In the genomic region with DNA sequence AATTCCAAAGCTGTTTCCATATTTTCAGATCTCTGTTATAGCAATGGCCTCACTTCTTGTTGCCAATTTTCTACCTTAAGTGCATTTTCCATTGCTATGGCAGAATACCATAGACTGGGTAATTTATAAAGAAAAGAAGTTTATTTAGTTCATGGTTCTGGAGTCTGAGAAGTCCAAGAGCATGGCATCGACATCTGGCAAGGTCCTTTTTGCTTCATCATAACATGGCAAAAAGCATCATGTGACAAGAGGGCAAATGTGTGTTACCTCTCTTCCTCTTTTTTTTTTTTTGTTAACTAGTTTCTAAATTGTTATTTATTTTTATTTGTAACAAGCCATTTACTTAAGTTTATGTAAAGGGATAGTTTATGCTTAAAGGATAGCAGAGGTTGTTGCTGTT, we compare ENCODE assay signal across 36 cellular contexts. TPM values are rescaled to one million over a fixed set of nuclear protein-coding genes. Genes with fewer than 3 reads are reported as not detected.
"Had no signal": no experiment of that assay in that cellular context is flagged by ENCODE, and none has a peak within 500 bp of the region (broad histone marks: within the 10 kb centered on the region; RNA-seq: fewer than 3 reads in every experiment).

No MANE protein-coding gene starts in this region.

- H3K27me3 ChIP-seq: MG63 had no signal

- H3K9me3 ChIP-seq: MG63 had no signal

- H3K4me3 ChIP-seq: MG63 had no signal

- H3K36me3 ChIP-seq: MG63 had no signal

- DNase-seq: Karpas-422, Kasumi-1, MG63, MM.1S, MV-4-11, NCI-H1048, NCI-H1092, NCI-H1092 treated with DMSO at 0.1 percent for 48 hours, NCI-H1105, NCI-H1105 treated with DMSO at 0.1 percent for 48 hours, NCI-H1417, NCI-H1417 treated with DMSO at 0.1 percent for 48 hours, NCI-H1436, NCI-H1436 treated with DMSO at 0.1 percent for 48 hours, NCI-H146, NCI-H1694, NCI-H1694 treated with DMSO at 0.1 percent for 48 hours, NCI-H187, NCI-H187 treated with DMSO at 0.1 percent for 48 hours, NCI-H1930, NCI-H2029, NCI-H2029 treated with DMSO at 0.1 percent for 48 hours, NCI-H2081, NCI-H2081 treated with DMSO at 0.1 percent for 48 hours, NCI-H2107, NCI-H2171, NCI-H2171 treated with DMSO at 0.1 percent for 48 hours, NCI-H2227 treated with DMSO at 0.1 percent for 48 hours, NCI-H226, NCI-H345, NCI-H446, NCI-H446 treated with DMSO at 0.1 percent for 48 hours, NCI-H510A, NCI-H510A treated with DMSO at 0.1 percent for 48 hours, NCI-H524 had no signal

RNA-seq across cellular contexts. Expression of a gene that starts 45.2 kb away (rescaled TPM):
- total RNA-seq: MCF 10A had no signal
